ENCODE assay signal across 30 cellular contexts in genomic region chr22:43878831-43879550, GRCh38. TPM values are rescaled to one million over a fixed set of nuclear protein-coding genes. Genes with fewer than 3 reads are reported as not detected.
A peak's percentile ranks its signal among the peaks of the same experiment; 100 is the strongest.
DNase-seq lines count a peak whose midpoint lies in the region; ATAC-seq and TF ChIP-seq lines count a peak whose summit lies in the region.
"Had no signal": no experiment of that assay in that cellular context is flagged by ENCODE, and none has a peak within 500 bp of the region (broad histone marks: within the 10 kb centered on the region; RNA-seq: fewer than 3 reads in every experiment).

No MANE protein-coding gene starts in this region.

- no peak overlapping the region for H3K4me2 ChIP-seq in osteoblast (ENCODE audit: insufficient read depth, low read length)
- H3K4me2 ChIP-seq: A549, GM23338, SK-N-SH had no signal

- H3K9ac ChIP-seq in endodermal cell (ENCODE audit: extremely low read depth, low read length, poor library complexity, severe bottlenecking) = no peak overlapping the region
- H3K9ac ChIP-seq: SK-N-SH had no signal

- H3K36me3 ChIP-seq in endodermal cell (ENCODE audit: control insufficient read depth, insufficient read depth, low read length) (no peaks in the 10 kb centered on the region), osteoblast (ENCODE audit: insufficient read depth, low read length) (no peaks in the 10 kb centered on the region), aorta (ENCODE audit: control insufficient read depth in 1 of 2, insufficient read depth in 2 of 2, low read length in 1 of 2) (no peaks in the 10 kb centered on the region)

- peaks cover 1% of the 10 kb centered on the region for H3K4me1 Mint-ChIP-seq in endodermal cell
- H3K4me1 Mint-ChIP-seq: GM23338 had no signal

- H3K9me3 Mint-ChIP-seq in endodermal cell = peaks cover 2% of the 10 kb centered on the region
- H3K9me3 Mint-ChIP-seq: CD8-positive, alpha-beta T cell had no signal

- H3K27ac Mint-ChIP-seq in endodermal cell = no peak overlapping the region
- H3K27ac Mint-ChIP-seq: CD8-positive, alpha-beta T cell; GM23338 had no signal

- no peaks in the 10 kb centered on the region for H3K4me1 ChIP-seq in right cardiac atrium (ENCODE audit: control insufficient read depth, insufficient read depth, low read length)
- H3K4me1 ChIP-seq in endodermal cell (ENCODE audit: control insufficient read depth, insufficient read depth, low read length) = peaks cover 3% of the 10 kb centered on the region
- H3K4me1 ChIP-seq in osteoblast (ENCODE audit: insufficient read depth, low read length) = no peaks in the 10 kb centered on the region
- no peaks in the 10 kb centered on the region for H3K4me1 ChIP-seq in aorta (ENCODE audit: control insufficient read depth in 1 of 2, insufficient read depth in 2 of 2, low read length in 2 of 2)
- H3K4me1 ChIP-seq: A549, Caco-2 had no signal

- no peak overlapping the region for H3K4me3 Mint-ChIP-seq in endodermal cell
- H3K4me3 Mint-ChIP-seq: CD8-positive, alpha-beta T cell; GM23338 had no signal

- H3K27me3 ChIP-seq in right cardiac atrium (ENCODE audit: control insufficient read depth, insufficient read depth) = no peaks in the 10 kb centered on the region
- peaks cover 5% of the 10 kb centered on the region for H3K27me3 ChIP-seq in endodermal cell (ENCODE audit: control insufficient read depth, insufficient read depth, low read length, poor library complexity, severe bottlenecking)
- peaks cover 10% of the 10 kb centered on the region for H3K27me3 ChIP-seq in osteoblast (ENCODE audit: insufficient read depth, low read length)
- no peaks in the 10 kb centered on the region for H3K27me3 ChIP-seq in aorta (ENCODE audit: control insufficient read depth in 1 of 2, insufficient read depth in 2 of 2, low read length in 1 of 2)

- no peaks in the 10 kb centered on the region for H3K27me3 Mint-ChIP-seq in endodermal cell (ENCODE audit: insufficient read depth)

- WGBS in right cardiac atrium = 72% methylated on average over 12 of the region's 12 CpGs
- WGBS in endodermal cell (ENCODE audit: insufficient coverage in 1 of 2, insufficient read length in 1 of 2), 2 experiments = 51 to 78% methylated on average over 3 to 12 of the region's 12 CpGs
- 69 to 70% methylated on average over 12 of the region's 12 CpGs for WGBS in aorta, 2 donors

- H3K4me3 ChIP-seq in right cardiac atrium (ENCODE audit: low read length) (no peak overlapping the region), endodermal cell (ENCODE audit: low read length) (no peak overlapping the region), osteoblast (ENCODE audit: insufficient read depth, low read length) (no peak overlapping the region), aorta (ENCODE audit: low read length in 2 of 2) (no peak overlapping the region)
- H3K4me3 ChIP-seq: A549, GM23338 had no signal

- in situ Hi-C loops in GM13977 (cut with MboI; ENCODE audit: low pct_unique_long_range_greater_than_20kb, low sequenced_read_pairs, unreplicated experiment) = no loop called here

- DNase-seq in left ventricle myocardium superior (peak; percentile 9), right cardiac atrium (no peak), endodermal cell (peak; percentile 32), osteoblast (ENCODE audit: insufficient read length, low spot score, missing footprints) (peak; percentile 19), aorta (peak; percentile 23 to 59), NCI-H510A treated with DMSO at 0.1 percent for 48 hours (lab: John Stamatoyannopoulos, UW) (no peak), GM13977 (ENCODE audit: low spot score) (no peak)
- DNase-seq: CD8-positive, alpha-beta T cell; DMS 273 treated with DMSO at 0.1 percent for 48 hours; DMS79 treated with DMSO at 0.1 percent for 48 hours; GF-D8; HCEC 1CT; KBM-7; MV-4-11; NCI-H1105; NCI-H1436 treated with DMSO at 0.1 percent for 48 hours; NCI-H187 treated with DMSO at 0.1 percent for 48 hours; NCI-H2171 treated with DMSO at 0.1 percent for 48 hours; NCI-H345; NCI-H524 treated with DMSO at 0.1 percent for 48 hours; NCI-H82; NK-92 treated with Interleukin-12 subunit alpha and Interleukin-12 subunit beta, amount 100 ng/mL, for 24 hours; PC-3; SK-N-SH had no signal

- H3K9me3 ChIP-seq in right cardiac atrium (ENCODE audit: control insufficient read depth, low read length) (no peaks in the 10 kb centered on the region), endodermal cell (ENCODE audit: control insufficient read depth, low read length) (no peaks in the 10 kb centered on the region), osteoblast (ENCODE audit: low read depth, low read length) (no peaks in the 10 kb centered on the region), aorta (ENCODE audit: control insufficient read depth, low read length) (no peaks in the 10 kb centered on the region)
- H3K9me3 ChIP-seq: A549, Caco-2, SK-N-SH had no signal

- H2AFZ ChIP-seq in osteoblast (ENCODE audit: low read length) = no peak overlapping the region
- H2AFZ ChIP-seq: GM23338 had no signal

- no peaks in the 10 kb centered on the region for H3K36me3 Mint-ChIP-seq in endodermal cell (ENCODE audit: low read depth)
- H3K36me3 Mint-ChIP-seq: CD8-positive, alpha-beta T cell had no signal

- ATAC-seq in left ventricle myocardium superior = no peak
- ATAC-seq in right cardiac atrium = no peak
- ATAC-seq in aorta (ENCODE audit: low FRiP score) = no peak
- ATAC-seq in GM21423 (IDR thresholded peaks at IDR 0.05; ENCODE audit: unreplicated experiment) = no peak
- ATAC-seq: A549; CD8-positive, alpha-beta T cell; GM23338; PC-3 had no signal

- H3K27ac ChIP-seq in right cardiac atrium (ENCODE audit: low read length) (no peak overlapping the region), endodermal cell (ENCODE audit: low read depth, low read length) (no peak overlapping the region), osteoblast (ENCODE audit: low read depth, low read length) (no peak overlapping the region), aorta (ENCODE audit: low read depth in 1 of 2, low read length in 2 of 2) (no peak overlapping the region)
- H3K27ac ChIP-seq: A549, C4-2B had no signal

- intact Hi-C loops in left ventricle myocardium superior (cut with micrococcal nuclease) = no loop called here
- intact Hi-C loops in right cardiac atrium (cut with DNase I) = no loop called here
- intact Hi-C loops in aorta (cut with DNase I) = no loop called here

- H4K20me1 ChIP-seq in osteoblast (ENCODE audit: insufficient read depth, low read length) = no peaks in the 10 kb centered on the region

- no peak for TF ChIP-seq CTCF in endodermal cell (conservative IDR thresholded peaks at IDR 0.05)
- no peak for TF ChIP-seq CTCF in osteoblast (IDR thresholded peaks at IDR 0.05; ENCODE audit: extremely low read depth, low read depth, low read length)
- no peak for TF ChIP-seq CTCF in GM13977 (IDR thresholded peaks at IDR 0.05; ENCODE audit: extremely low read depth, insufficient read depth, missing control alignments)

- H3K79me2 ChIP-seq in osteoblast (ENCODE audit: insufficient read depth, low read length) = no peaks in the 10 kb centered on the region

RNA-seq across cellular contexts. Expression of gene PNPLA5, which starts 12.8 kb away (rescaled TPM):
- total RNA-seq in left ventricle myocardium superior (not detected), right cardiac atrium (not detected), endodermal cell (under 1 TPM; 0.68 to 0.73 TPM), osteoblast (not detected in 2 replicates), aorta (not detected)
- polyA plus RNA-seq in right cardiac atrium (not detected), aorta (under 1 TPM in 1 of 2 donors, not detected in 1; 0.50 TPM)
- 0.11 TPM for polyA plus RNA-seq in endodermal cell (2013, experiment 1 of 2)
- polyA plus RNA-seq in endodermal cell (2013, experiment 2 of 2) = not detected
- total RNA-seq: Caco-2; CD8-positive, alpha-beta T cell; MCF 10A; PC-3 had no signal
- polyA plus RNA-seq: A549, SK-N-SH had no signal

RNA-seq across cellular contexts. Expression of gene SULT4A1, which starts 16.7 kb away (rescaled TPM):
- total RNA-seq in left ventricle myocardium superior (0.45 TPM), right cardiac atrium (under 1 TPM; 0.17 to 0.42 (median 0.24) TPM), endodermal cell (10 to 100 TPM; 11.4 to 12.7 TPM), osteoblast (under 0.01 TPM in 1 of 2 replicates, not detected in the other), aorta (not detected)
- polyA plus RNA-seq in right cardiac atrium (0.57 TPM), aorta (1 to 10 TPM in 1 of 2 donors, not detected in 1; 2.6 TPM)
- polyA plus RNA-seq in endodermal cell (2013, experiment 1 of 2) = 15.4 TPM
- polyA plus RNA-seq in endodermal cell (2013, experiment 2 of 2) = 13.5 TPM
- total RNA-seq: Caco-2; CD8-positive, alpha-beta T cell; MCF 10A; PC-3 had no signal
- polyA plus RNA-seq: A549 had no signal

RNA-seq across cellular contexts. Expression of gene PNPLA3, which starts 44.6 kb away (rescaled TPM):
- total RNA-seq in left ventricle myocardium superior (0.25 TPM), right cardiac atrium (1 to 10 TPM in 1 of 4 donors, under 1 TPM in 1, not detected in 2; 0.15 to 1.0 TPM), endodermal cell (10 to 100 TPM; 48.1 to 52.6 TPM), osteoblast (8.3 and 14.1 TPM in 2 replicates), aorta (1 to 10 TPM in 1 of 2 donors, not detected in 1; 1.3 TPM)
- polyA plus RNA-seq in right cardiac atrium (0.48 TPM), aorta (not detected)
- polyA plus RNA-seq in endodermal cell (2013, experiment 1 of 2) = 30.0 TPM
- 34.4 TPM for polyA plus RNA-seq in endodermal cell (2013, experiment 2 of 2)
- total RNA-seq: CD8-positive, alpha-beta T cell had no signal

Comparison
In these comparisons a context has a peak if more than half of its experiments do, and no peak if none do; other contexts are left out.
1. DNase-seq: peak in left ventricle myocardium superior (single experiment), endodermal cell (single experiment), osteoblast (single experiment) and aorta (2 of 2); none in right cardiac atrium (0 of 3), NCI-H510A treated with DMSO at 0.1 percent for 48 hours (single experiment) and GM13977 (single experiment).